ENCODE assay signal across 30 cellular contexts in genomic region chr6:39181333-39181732, GRCh38. TPM values are rescaled to one million over a fixed set of nuclear protein-coding genes. Genes with fewer than 3 reads are reported as not detected.
"Had no signal": no experiment of that assay in that cellular context is flagged by ENCODE, and none has a peak within 500 bp of the region (broad histone marks: within the 10 kb centered on the region; RNA-seq: fewer than 3 reads in every experiment).

No MANE protein-coding gene starts in this region.

- H3K27ac Mint-ChIP-seq: activated B cell treated with CpG ODN at 0.5 μM for 24 hours; activated CD4-positive, alpha-beta memory T cell treated with anti-CD3 and anti-CD28 coated beads for 36 hours; activated CD4-positive, alpha-beta T cell treated with anti-CD3 and anti-CD28 coated beads for 36 hours; activated CD4-positive, alpha-beta T cell treated with anti-CD3 and anti-CD28 coated beads, Interleukin-2, amount 10 ng/mL, durations not matched to agents 24 days and 14 days; activated CD8-positive, alpha-beta memory T cell treated with anti-CD3 and anti-CD28 coated beads, Interleukin-2, amount 10 ng/mL, durations not matched to agents 7 days and 5 days; activated CD8-positive, alpha-beta T cell treated with anti-CD3 and anti-CD28 coated beads, Interleukin-2, amount 10 ng/mL, durations not matched to agents 7 days and 5 days; activated naive CD4-positive, alpha-beta T cell treated with anti-CD3 and anti-CD28 coated beads, Interleukin-2, amount 10 ng/mL, durations not matched to agents 7 days and 5 days; activated naive CD4-positive, alpha-beta T cell treated with anti-CD3 and anti-CD28 coated beads, Interleukin-2, amount 50 U/mL, for 72 hours; activated naive CD8-positive, alpha-beta T cell treated with anti-CD3 and anti-CD28 coated beads, Interleukin-2, amount 10 ng/mL, durations not matched to agents 7 days and 5 days; dendritic cell treated with granulocyte-macrophage colony-stimulating factor and Interleukin-4, amounts not matched to agents 40 ng/mL and 50 ng/mL, for 4 days; endodermal cell; T-helper 17 cell; T-helper 2 cell treated with Interferon-gamma antibody and Interleukin-4, amounts not matched to agents 5 μg/mL and 100 μg/mL, for 36 hours had no signal

- H3K27me3 Mint-ChIP-seq: activated CD4-positive, alpha-beta memory T cell treated with anti-CD3 and anti-CD28 coated beads for 36 hours; activated CD4-positive, alpha-beta T cell treated with anti-CD3 and anti-CD28 coated beads for 36 hours; activated CD4-positive, alpha-beta T cell treated with anti-CD3 and anti-CD28 coated beads, Interleukin-2, amount 10 ng/mL, durations not matched to agents 24 days and 14 days; activated CD8-positive, alpha-beta memory T cell treated with anti-CD3 and anti-CD28 coated beads, Interleukin-2, amount 10 ng/mL, durations not matched to agents 7 days and 5 days; central memory CD8-positive, alpha-beta T cell; dendritic cell treated with granulocyte-macrophage colony-stimulating factor and Interleukin-4, amounts not matched to agents 40 ng/mL and 50 ng/mL, for 4 days; T-helper 17 cell had no signal

- ATAC-seq: activated CD4-positive, alpha-beta T cell treated with anti-CD3 and anti-CD28 coated beads for 36 hours; activated CD4-positive, CD25-positive, alpha-beta regulatory T cell treated with anti-CD3 and anti-CD28 coated beads, Interleukin-2, amount 50 U/mL, for 24 hours; activated CD8-positive, alpha-beta memory T cell treated with anti-CD3 and anti-CD28 coated beads, Interleukin-2, amount 10 ng/mL, durations not matched to agents 7 days and 5 days; activated CD8-positive, alpha-beta T cell treated with anti-CD3 and anti-CD28 coated beads, Interleukin-2, amount 10 ng/mL, durations not matched to agents 7 days and 5 days; activated naive CD4-positive, alpha-beta T cell treated with anti-CD3 and anti-CD28 coated beads, Interleukin-2, amount 50 U/mL, for 72 hours; foreskin keratinocyte; gastrocnemius medialis; T-helper 17 cell had no signal

- H3K4me1 Mint-ChIP-seq: activated B cell treated with CpG ODN at 0.5 μM for 24 hours; activated CD4-positive, alpha-beta T cell treated with anti-CD3 and anti-CD28 coated beads for 36 hours; activated CD4-positive, alpha-beta T cell treated with anti-CD3 and anti-CD28 coated beads, Interleukin-2, amount 10 ng/mL, durations not matched to agents 24 days and 14 days; activated CD8-positive, alpha-beta memory T cell treated with anti-CD3 and anti-CD28 coated beads, Interleukin-2, amount 10 ng/mL, durations not matched to agents 7 days and 5 days; activated naive CD4-positive, alpha-beta T cell treated with anti-CD3 and anti-CD28 coated beads, Interleukin-2, amount 10 ng/mL, durations not matched to agents 7 days and 5 days; central memory CD8-positive, alpha-beta T cell; T-helper 17 cell had no signal

- H3K36me3 Mint-ChIP-seq: activated naive CD4-positive, alpha-beta T cell treated with anti-CD3 and anti-CD28 coated beads, Interleukin-2, amount 10 ng/mL, durations not matched to agents 7 days and 5 days had no signal

- H3K4me3 Mint-ChIP-seq: activated B cell treated with CpG ODN at 0.5 μM for 24 hours; activated CD4-positive, alpha-beta memory T cell treated with anti-CD3 and anti-CD28 coated beads for 36 hours; activated CD4-positive, alpha-beta T cell treated with anti-CD3 and anti-CD28 coated beads for 36 hours; activated CD4-positive, alpha-beta T cell treated with anti-CD3 and anti-CD28 coated beads, Interleukin-2, amount 10 ng/mL, durations not matched to agents 24 days and 14 days; activated CD8-positive, alpha-beta memory T cell treated with anti-CD3 and anti-CD28 coated beads, Interleukin-2, amount 10 ng/mL, durations not matched to agents 7 days and 5 days; activated CD8-positive, alpha-beta T cell treated with anti-CD3 and anti-CD28 coated beads, Interleukin-2, amount 10 ng/mL, durations not matched to agents 7 days and 5 days; activated naive CD4-positive, alpha-beta T cell treated with anti-CD3 and anti-CD28 coated beads, Interleukin-2, amount 10 ng/mL, durations not matched to agents 7 days and 5 days; activated naive CD8-positive, alpha-beta T cell treated with anti-CD3 and anti-CD28 coated beads, Interleukin-2, amount 10 ng/mL, durations not matched to agents 7 days and 5 days; central memory CD8-positive, alpha-beta T cell; dendritic cell treated with granulocyte-macrophage colony-stimulating factor and Interleukin-4, amounts not matched to agents 40 ng/mL and 50 ng/mL, for 4 days; endodermal cell; T-helper 17 cell; T-helper 2 cell treated with Interferon-gamma antibody and Interleukin-4, amounts not matched to agents 5 μg/mL and 100 μg/mL, for 36 hours had no signal

- DNase-seq: activated B cell treated with CpG ODN at 0.5 μM for 24 hours; activated CD4-positive, alpha-beta memory T cell treated with anti-CD3 and anti-CD28 coated beads for 36 hours; activated CD4-positive, alpha-beta T cell treated with anti-CD3 and anti-CD28 coated beads for 36 hours; activated CD4-positive, alpha-beta T cell treated with anti-CD3 and anti-CD28 coated beads, Interleukin-2, amount 10 ng/mL, durations not matched to agents 24 days and 14 days; activated CD8-positive, alpha-beta memory T cell treated with anti-CD3 and anti-CD28 coated beads, Interleukin-2, amount 10 ng/mL, durations not matched to agents 7 days and 5 days; activated CD8-positive, alpha-beta memory T cell treated with anti-CD3 and anti-CD28 coated beads, Interleukin-2, amount 50 U/mL, for 4 hours; activated CD8-positive, alpha-beta T cell treated with anti-CD3 and anti-CD28 coated beads, Interleukin-2, amount 10 ng/mL, durations not matched to agents 7 days and 5 days; activated gamma-delta T cell; activated naive CD4-positive, alpha-beta T cell; activated naive CD4-positive, alpha-beta T cell treated with anti-CD3 and anti-CD28 coated beads, Interleukin-2, amount 10 ng/mL, durations not matched to agents 7 days and 5 days; activated naive CD8-positive, alpha-beta T cell treated with anti-CD3 and anti-CD28 coated beads, Interleukin-2, amount 10 ng/mL, durations not matched to agents 7 days and 5 days; activated T-cell treated with anti-CD3 and anti-CD28 coated beads, Interleukin-2, amount 50 U/mL, for 1 hour; activated T-cell treated with anti-CD3 and anti-CD28 coated beads, Interleukin-2, amount 50 U/mL, for 48 hours; anterior cingulate cortex; brain microvascular endothelial cell; dorsolateral prefrontal cortex; effector memory CD4-positive, alpha-beta T cell; endodermal cell; foreskin keratinocyte; gastrocnemius medialis; glutamatergic neuron; T-helper 1 cell; T-helper 17 cell; T1000; WERI-Rb-1 had no signal

RNA-seq across cellular contexts. Expression of gene KCNK5, which starts 47.9 kb away (rescaled TPM):
- total RNA-seq: activated B cell treated with CpG ODN at 0.5 μM for 24 hours had no signal
